18 cellular contexts compared by ENCODE assay signal in genomic region chr18:49815927-49816326, GRCh38.
"Had no signal": no experiment of that assay in that cellular context is flagged by ENCODE, and none has a peak within 500 bp of the region (broad histone marks: within the 10 kb centered on the region; RNA-seq: fewer than 3 reads in every experiment).

No MANE protein-coding gene starts in this region.

- H3K27me3 ChIP-seq: cardiac muscle cell, foreskin keratinocyte, hepatocyte, tibial nerve, uterus had no signal

- H3K27me3 Mint-ChIP-seq: activated naive CD4-positive, alpha-beta T cell treated with anti-CD3 and anti-CD28 coated beads, Interleukin-2, amount 50 U/mL, for 24 hours; activated T-cell treated with anti-CD3 and anti-CD28 coated beads, Interleukin-2, amount 50 U/mL, for 24 hours had no signal

- H3K27ac ChIP-seq: cardiac muscle cell, foreskin keratinocyte, hepatocyte, lower lobe of right lung, tibial nerve, uterus, VCaP had no signal

- DNase-seq: activated CD4-positive, alpha-beta T cell treated with anti-CD3 and anti-CD28 coated beads, Interleukin-2, amount 50 U/mL, for 4 hours; activated CD4-positive, CD25-positive, alpha-beta regulatory T cell treated with anti-CD3 and anti-CD28 coated beads, Interleukin-2, amount 50 U/mL, for 72 hours; activated gamma-delta T cell; activated T-cell treated with anti-CD3 and anti-CD28 coated beads, Interleukin-2, amount 50 U/mL, for 24 hours; amygdala; foreskin keratinocyte; lower lobe of right lung; nephron progenitor cell; nucleus accumbens; posterior cingulate gyrus; retina; stimulated activated naive CD8-positive, alpha-beta T cell treated with anti-CD3 and anti-CD28 coated beads, Interleukin-15, Interleukin-2, amounts not matched to agents 100 U/mL and 50 U/mL, for 24 hours; uterus had no signal

- H3K9me3 ChIP-seq: lower lobe of right lung, tibial nerve, uterus had no signal

- H3K9me3 Mint-ChIP-seq: activated naive CD4-positive, alpha-beta T cell treated with anti-CD3 and anti-CD28 coated beads, Interleukin-2, amount 50 U/mL, for 24 hours; activated T-cell treated with anti-CD3 and anti-CD28 coated beads, Interleukin-2, amount 50 U/mL, for 24 hours had no signal

- H3K36me3 Mint-ChIP-seq: activated naive CD4-positive, alpha-beta T cell treated with anti-CD3 and anti-CD28 coated beads, Interleukin-2, amount 50 U/mL, for 24 hours had no signal

- H3K27ac Mint-ChIP-seq: activated naive CD4-positive, alpha-beta T cell treated with anti-CD3 and anti-CD28 coated beads, Interleukin-2, amount 50 U/mL, for 24 hours; activated T-cell treated with anti-CD3 and anti-CD28 coated beads, Interleukin-2, amount 50 U/mL, for 24 hours; nephron progenitor cell had no signal

- ATAC-seq: foreskin keratinocyte; lower lobe of right lung; stimulated activated naive CD8-positive, alpha-beta T cell treated with anti-CD3 and anti-CD28 coated beads, Interleukin-15, Interleukin-2, amounts not matched to agents 100 U/mL and 50 U/mL, for 24 hours had no signal
